In genomic region chr1:171251741-171252300, GRCh38 we compare ENCODE assay signal across 8 cellular contexts. TPM values are rescaled to one million over a fixed set of nuclear protein-coding genes. Genes with fewer than 3 reads are reported as not detected.
DNase-seq lines count a peak whose midpoint lies in the region; TF ChIP-seq lines count a peak whose summit lies in the region.

No MANE protein-coding gene starts in this region.

- peak; percentile 21 for DNase-seq in NCI-H1092 treated with DMSO at 0.1 percent for 48 hours (lab: John Stamatoyannopoulos, UW)
- DNase-seq in NCI-H1092 (lab: John Stamatoyannopoulos, UW) = no peak
- DNase-seq in NOMO-1 (lab: John Stamatoyannopoulos, UW; ENCODE audit: unreplicated experiment in 2 of 2) = peak; percentile 12 to 34
- peak; percentile 32 for DNase-seq in kidney tubule cell (ENCODE audit: low spot score)
- no peak for DNase-seq in kidney glomerular epithelial cell (lab: John Stamatoyannopoulos, UW)

- H3K9me3 Mint-ChIP-seq in brain = no peaks in the 10 kb centered on the region
- no peaks in the 10 kb centered on the region for H3K9me3 Mint-ChIP-seq in stimulated activated naive CD8-positive, alpha-beta T cell treated with anti-CD3 and anti-CD28 coated beads, Interleukin-15, Interleukin-2, amounts not matched to agents 100 ng/mL and 50 ng/mL, for 24 hours

- no peaks in the 10 kb centered on the region for H3K9me3 ChIP-seq in HEK293 (ENCODE audit: control insufficient read depth, insufficient read depth, low read depth, low read length)

- peak overlapping the region in 3 of 5 experiments; percentile 57 to 71 (median 60) for H3K27ac Mint-ChIP-seq in brain
- H3K27ac Mint-ChIP-seq in stimulated activated naive CD8-positive, alpha-beta T cell treated with anti-CD3 and anti-CD28 coated beads, Interleukin-15, Interleukin-2, amounts not matched to agents 100 ng/mL and 50 ng/mL, for 24 hours = no peak overlapping the region

- no peaks in the 10 kb centered on the region for H3K4me1 ChIP-seq in HEK293 (ENCODE audit: control insufficient read depth, insufficient read depth, low read length)

- CTCF ChIA-PET in HEK293 (lab: Yijun Ruan, JAX) = interaction anchor here (0.7 to 2.5 kb wide), 6 partner anchors 25 to 65 kb away, joined by 3 to 14 read pairs (median 4); partner anchors contain the start of gene FMO4

- H3K36me3 ChIP-seq in HEK293 (ENCODE audit: control insufficient read depth in 2 of 2, insufficient read depth in 1 of 2, low read length in 2 of 2) = no peaks in the 10 kb centered on the region

- H3K4me3 Mint-ChIP-seq in brain = peak overlapping the region; percentile 88 to 92 (median 91)
- peak overlapping the region; percentile 82 for H3K4me3 Mint-ChIP-seq in stimulated activated naive CD8-positive, alpha-beta T cell treated with anti-CD3 and anti-CD28 coated beads, Interleukin-15, Interleukin-2, amounts not matched to agents 100 ng/mL and 50 ng/mL, for 24 hours

- POLR2A ChIA-PET in HEK293 (lab: Yijun Ruan, JAX) = no interaction called here

- peaks cover 37% of the 10 kb centered on the region for H3K4me1 Mint-ChIP-seq in brain
- H3K4me1 Mint-ChIP-seq in stimulated activated naive CD8-positive, alpha-beta T cell treated with anti-CD3 and anti-CD28 coated beads, Interleukin-15, Interleukin-2, amounts not matched to agents 100 ng/mL and 50 ng/mL, for 24 hours (ENCODE audit: low read depth) = peaks cover 4% of the 10 kb centered on the region

- TF ChIP-seq CTCF in HEK293 (tag by site-specific recombination; IDR thresholded peaks at IDR 0.05) (0 out of 2 replicates have a peak, but pooled peaks have one; percentile 16), brain (conservative IDR thresholded peaks at IDR 0.05) (peak; percentile 59 to 78)

- H3K36me3 Mint-ChIP-seq in brain = no peaks in the 10 kb centered on the region
- H3K36me3 Mint-ChIP-seq in stimulated activated naive CD8-positive, alpha-beta T cell treated with anti-CD3 and anti-CD28 coated beads, Interleukin-15, Interleukin-2, amounts not matched to agents 100 ng/mL and 50 ng/mL, for 24 hours (ENCODE audit: low read depth) = no peaks in the 10 kb centered on the region

- peaks cover 36% of the 10 kb centered on the region for H3K27me3 Mint-ChIP-seq in brain
- peaks cover 47% of the 10 kb centered on the region for H3K27me3 Mint-ChIP-seq in stimulated activated naive CD8-positive, alpha-beta T cell treated with anti-CD3 and anti-CD28 coated beads, Interleukin-15, Interleukin-2, amounts not matched to agents 100 ng/mL and 50 ng/mL, for 24 hours

- peak overlapping the region; percentile 57 for H3K4me3 ChIP-seq in HEK293 (ENCODE audit: low read depth, low read length)

- H3K27ac ChIP-seq in HEK293 (ENCODE audit: extremely low read depth, low read depth, low read length) = peak overlapping the region; percentile 44; the same call in 1 of the 2 replicates

TF ChIP-seq in HEK293, 187 proteins besides CTCF, POLR2A, EP300 and RAD21:
- no peak for TF ChIP-seq ZNF558 (tag by site-specific recombination; IDR thresholded peaks at IDR 0.05)
- TF ChIP-seq ZNF639 (tag by site-specific recombination; IDR thresholded peaks at IDR 0.05) = no peak
- TF ChIP-seq ZNF843 (tag by site-specific recombination; IDR thresholded peaks at IDR 0.05) = no peak
- TF ChIP-seq ZNF423 (tag by site-specific recombination; IDR thresholded peaks at IDR 0.05) = no peak
- peak; percentile 45 for TF ChIP-seq ZIC2 (tag by site-specific recombination; IDR thresholded peaks at IDR 0.05)
- TF ChIP-seq KLF7 (tag by site-specific recombination; IDR thresholded peaks at IDR 0.05; ENCODE audit: borderline replicate concordance) = no peak
- 0 out of 2 replicates have a peak, but pooled peaks have one; percentile 13 for TF ChIP-seq ZBTB7A (tag by site-specific recombination; IDR thresholded peaks at IDR 0.05; ENCODE audit: low read depth)
- no peak for TF ChIP-seq ZNF580 (tag by site-specific recombination; IDR thresholded peaks at IDR 0.05)
- TF ChIP-seq ZNF677 (tag by site-specific recombination; IDR thresholded peaks at IDR 0.05) = no peak
- no peak for TF ChIP-seq ZNF214 (tag by site-specific recombination; IDR thresholded peaks at IDR 0.05; ENCODE audit: borderline replicate concordance)
- no peak for TF ChIP-seq ZNF266 (tag by site-specific recombination; IDR thresholded peaks at IDR 0.05; ENCODE audit: low read depth)
- TF ChIP-seq ZNF76 (tag by site-specific recombination; IDR thresholded peaks at IDR 0.05; ENCODE audit: borderline replicate concordance, low read depth) = 0 out of 2 replicates have a peak, but pooled peaks have one; percentile 16
- TF ChIP-seq ZNF529 (tag by site-specific recombination; IDR thresholded peaks at IDR 0.05; ENCODE audit: insufficient replicate concordance) = no peak

RNA-seq across cellular contexts. Expression of gene FMO1, which starts 3.5 kb away (rescaled TPM):
- polyA plus RNA-seq in brain (ENCODE audit: insufficient read depth, low read depth, low replicate concordance) = 0.58 TPM

Comparison
In these comparisons a context has a peak if more than half of its experiments do, and no peak if none do; other contexts are left out.
1. DNase-seq: peak in NCI-H1092 treated with DMSO at 0.1 percent for 48 hours (single experiment), NOMO-1 (2 of 2) and kidney tubule cell (single experiment); none in NCI-H1092 (single experiment) and kidney glomerular epithelial cell (single experiment).